Comparison of ENCODE assay signal across 34 cellular contexts in the genomic region with DNA sequence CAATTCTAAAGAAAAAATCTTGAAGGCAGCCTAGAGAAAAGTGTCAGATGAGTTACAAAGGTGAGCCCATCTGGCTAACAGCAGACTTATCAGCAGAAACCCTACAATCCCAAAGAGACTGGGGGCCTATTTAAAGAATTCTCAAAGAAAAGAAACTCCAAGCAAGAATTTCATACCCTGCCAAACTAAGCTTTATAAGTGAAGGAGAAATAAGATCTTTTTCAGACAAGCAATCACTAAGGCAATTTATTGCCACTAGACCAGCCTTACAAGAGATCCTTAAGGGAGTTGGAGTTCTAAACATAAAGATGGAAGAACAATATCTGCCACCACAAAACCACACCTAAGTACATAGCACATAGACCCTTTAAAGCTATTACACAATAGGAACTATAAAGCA. TPM values are rescaled to one million over a fixed set of nuclear protein-coding genes. Genes with fewer than 3 reads are reported as not detected.
"Had no signal": no experiment of that assay in that cellular context is flagged by ENCODE, and none has a peak within 500 bp of the region (broad histone marks: within the 10 kb centered on the region; RNA-seq: fewer than 3 reads in every experiment).

No MANE protein-coding gene starts in this region.

- H3K9me3 Mint-ChIP-seq: type B pancreatic cell had no signal

- H3K9me3 ChIP-seq: testis, thyroid gland, transverse colon, upper lobe of right lung, vagina had no signal

- H3K27me3 ChIP-seq: testis, thyroid gland, tibial nerve, upper lobe of left lung, uterus, vagina had no signal

- H3K4me1 ChIP-seq: stomach, suprapubic skin, testis, thyroid gland, tibial artery, tibial nerve, transverse colon, upper lobe of left lung, upper lobe of right lung, uterus, vagina had no signal

- ATAC-seq: stimulated activated effector memory CD8-positive, alpha-beta T cell treated with anti-CD3 and anti-CD28 coated beads, Interleukin-12 subunit alpha, Interleukin-12 subunit beta, amount 100 ng/mL, for 72 hours; stimulated activated memory B cell treated with anti-CD40 and anti-IgM and Interleukin-4, amounts not matched to agents 10 μg/mL and 1 μg/mL and 100 μg/mL, for 72 hours; stimulated activated naive B cell treated with anti-CD40 and anti-IgM and Interleukin-4, amounts not matched to agents 10 μg/mL and 1 μg/mL and 100 μg/mL, for 72 hours; stimulated activated naive CD8-positive, alpha-beta T cell treated with anti-CD3 and anti-CD28 coated beads, Interleukin-15, amount 100 ng/mL, for 72 hours; upper lobe of right lung had no signal

- H3K4me3 Mint-ChIP-seq: stimulated activated effector memory CD8-positive, alpha-beta T cell treated with anti-CD3 and anti-CD28 coated beads, Interleukin-12 subunit alpha, Interleukin-12 subunit beta, amount 100 ng/mL, for 72 hours; stimulated activated memory B cell treated with anti-CD40 and anti-IgM and Interleukin-4, amounts not matched to agents 10 μg/mL and 1 μg/mL and 100 μg/mL, for 72 hours; stimulated activated naive B cell treated with anti-CD40 and anti-IgM and Interleukin-4, amounts not matched to agents 10 μg/mL and 1 μg/mL and 100 μg/mL, for 72 hours; stimulated activated naive CD8-positive, alpha-beta T cell treated with anti-CD3 and anti-CD28 coated beads, Interleukin-15, amount 100 ng/mL, for 72 hours; stimulated activated naive CD8-positive, alpha-beta T cell treated with anti-CD3 and anti-CD28 coated beads, Interleukin-15, Interleukin-2, amounts not matched to agents 100 ng/mL and 50 ng/mL, for 24 hours; type B pancreatic cell had no signal

- FAIRE-seq: urothelium cell line had no signal

- H3K4me3 ChIP-seq: stomach, suprapubic skin, testis, thoracic aorta, thyroid gland, tibial artery, tibial nerve, transverse colon, upper lobe of left lung, upper lobe of right lung, uterus, vagina had no signal

- H3K27ac Mint-ChIP-seq: stimulated activated effector memory CD8-positive, alpha-beta T cell treated with anti-CD3 and anti-CD28 coated beads, Interleukin-12 subunit alpha, Interleukin-12 subunit beta, amount 100 ng/mL, for 72 hours; stimulated activated memory B cell treated with anti-CD40 and anti-IgM and Interleukin-4, amounts not matched to agents 10 μg/mL and 1 μg/mL and 100 μg/mL, for 72 hours; stimulated activated naive B cell treated with anti-CD40 and anti-IgM and Interleukin-4, amounts not matched to agents 10 μg/mL and 1 μg/mL and 100 μg/mL, for 72 hours; stimulated activated naive CD8-positive, alpha-beta T cell treated with anti-CD3 and anti-CD28 coated beads, Interleukin-15, amount 100 ng/mL, for 72 hours; stimulated activated naive CD8-positive, alpha-beta T cell treated with anti-CD3 and anti-CD28 coated beads, Interleukin-15, Interleukin-2, amounts not matched to agents 100 ng/mL and 50 ng/mL, for 24 hours; type B pancreatic cell had no signal

- H3K27ac ChIP-seq: stomach, suprapubic skin, testis, thoracic aorta, thyroid gland, tibial artery, tibial nerve, transverse colon, upper lobe of left lung, upper lobe of right lung, uterus, vagina had no signal

- H3K36me3 Mint-ChIP-seq: stimulated activated effector memory CD8-positive, alpha-beta T cell treated with anti-CD3 and anti-CD28 coated beads, Interleukin-12 subunit alpha, Interleukin-12 subunit beta, amount 100 ng/mL, for 72 hours; type B pancreatic cell had no signal

- DNase-seq: stimulated activated CD4-positive, alpha-beta T cell treated with anti-CD3 and anti-CD28 coated beads, Interleukin-2, amount 100 ng/mL, for 48 hours; stimulated activated CD4-positive, alpha-beta T cell treated with anti-CD3 and anti-CD28 coated beads, Interleukin-4, amount 100 ng/mL, for 1 hour; stimulated activated CD4-positive, alpha-beta T cell treated with anti-CD3 and anti-CD28 coated beads, Interleukin-4, amount 100 ng/mL, for 24 hours; stimulated activated CD4-positive, alpha-beta T cell treated with anti-CD3 and anti-CD28 coated beads, Interleukin-4, amount 100 ng/mL, for 4 hours; stimulated activated CD8-positive, alpha-beta memory T cell treated with anti-CD3 and anti-CD28 coated beads, Interleukin-4, amount 100 ng/mL, for 48 hours; stimulated activated naive B cell treated with anti-CD40 and anti-IgM and Interleukin-4, amounts not matched to agents 10 μg/mL and 1 μg/mL and 100 μg/mL, for 72 hours; stimulated activated naive CD4-positive, alpha-beta T cell; stimulated activated naive CD4-positive, alpha-beta T cell treated with Interleukin-2 at 50 U/mL for 16 hours; stimulated activated naive CD8-positive, alpha-beta T cell treated with anti-CD3 and anti-CD28 coated beads, Interleukin-15, amount 100 ng/mL, for 72 hours; stimulated activated naive CD8-positive, alpha-beta T cell treated with anti-CD3 and anti-CD28 coated beads, Interleukin-15, Interleukin-2, amounts not matched to agents 100 U/mL and 50 U/mL, for 24 hours; stomach; substantia nigra; testis; thyroid gland; tibial artery; transverse colon; trophoblast cell; upper lobe of left lung; upper lobe of right lung; uterus had no signal

- H3K36me3 ChIP-seq: stomach, suprapubic skin, thoracic aorta, thyroid gland, tibial artery, tibial nerve, transverse colon, upper lobe of left lung, upper lobe of right lung, uterus, vagina had no signal

- H3K4me1 Mint-ChIP-seq: stimulated activated effector memory CD8-positive, alpha-beta T cell treated with anti-CD3 and anti-CD28 coated beads, Interleukin-12 subunit alpha, Interleukin-12 subunit beta, amount 100 ng/mL, for 72 hours; stimulated activated memory B cell treated with anti-CD40 and anti-IgM and Interleukin-4, amounts not matched to agents 10 μg/mL and 1 μg/mL and 100 μg/mL, for 72 hours; stimulated activated naive B cell treated with anti-CD40 and anti-IgM and Interleukin-4, amounts not matched to agents 10 μg/mL and 1 μg/mL and 100 μg/mL, for 72 hours; stimulated activated naive CD8-positive, alpha-beta T cell treated with anti-CD3 and anti-CD28 coated beads, Interleukin-15, amount 100 ng/mL, for 72 hours had no signal

RNA-seq across cellular contexts. Expression of a gene that starts 24.9 kb away (rescaled TPM):
- total RNA-seq: stomach, subcutaneous adipose tissue, suprapubic skin, temporal lobe, testis, thoracic aorta, thyroid gland, tibial nerve, transverse colon, upper lobe of left lung, upper lobe of right lung, ureter, urinary bladder, uterus, vagina had no signal
- polyA plus RNA-seq: stomach, thymus, urinary bladder had no signal

RNA-seq across cellular contexts. Expression of a gene that starts 30.0 kb away (rescaled TPM):
- total RNA-seq: stomach, subcutaneous adipose tissue, suprapubic skin, temporal lobe, thoracic aorta, thyroid gland, tibial nerve, transverse colon, upper lobe of left lung, upper lobe of right lung, ureter, urinary bladder, uterus, vagina had no signal
- polyA plus RNA-seq: stomach, urinary bladder had no signal

RNA-seq across cellular contexts. Expression of a gene that starts 39.7 kb away (rescaled TPM):
- total RNA-seq: stomach, subcutaneous adipose tissue, suprapubic skin, temporal lobe, testis, thoracic aorta, thyroid gland, tibial nerve, transverse colon, upper lobe of left lung, upper lobe of right lung, ureter, urinary bladder, uterus, vagina had no signal
- polyA plus RNA-seq: stomach, thymus, urinary bladder had no signal
